1 cellular context compared by ENCODE assay signal in the genomic region with DNA sequence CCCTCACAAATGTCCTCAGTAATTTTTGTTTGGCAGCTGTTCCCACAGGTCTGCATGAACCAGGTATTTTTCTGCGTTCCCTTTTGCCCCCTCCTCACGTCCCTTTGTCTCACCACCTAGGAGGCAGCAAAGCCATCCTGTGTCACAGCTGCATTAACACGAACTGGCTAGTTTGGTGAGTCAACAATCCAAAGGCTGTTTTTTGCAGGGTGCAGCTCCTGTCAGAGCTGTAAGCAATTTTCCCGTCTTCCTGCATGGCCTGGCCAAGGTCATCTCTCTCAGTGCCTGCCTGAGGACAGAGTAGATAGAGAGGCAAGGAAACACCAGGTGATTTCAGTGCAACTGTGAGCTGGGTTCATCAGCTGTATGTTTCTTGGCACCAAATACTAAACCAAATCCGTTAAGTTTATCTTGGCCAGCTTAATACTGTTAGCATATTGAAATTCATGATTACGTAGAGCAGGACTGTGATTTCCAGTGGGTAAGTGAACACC.
TF ChIP-seq lines count a peak whose summit lies in the region.

No MANE protein-coding gene starts in this region.

TF ChIP-seq in GM23338, 12 proteins besides CTCF, POLR2A, EP300 and RAD21:
- TF ChIP-seq, protein P1, sequence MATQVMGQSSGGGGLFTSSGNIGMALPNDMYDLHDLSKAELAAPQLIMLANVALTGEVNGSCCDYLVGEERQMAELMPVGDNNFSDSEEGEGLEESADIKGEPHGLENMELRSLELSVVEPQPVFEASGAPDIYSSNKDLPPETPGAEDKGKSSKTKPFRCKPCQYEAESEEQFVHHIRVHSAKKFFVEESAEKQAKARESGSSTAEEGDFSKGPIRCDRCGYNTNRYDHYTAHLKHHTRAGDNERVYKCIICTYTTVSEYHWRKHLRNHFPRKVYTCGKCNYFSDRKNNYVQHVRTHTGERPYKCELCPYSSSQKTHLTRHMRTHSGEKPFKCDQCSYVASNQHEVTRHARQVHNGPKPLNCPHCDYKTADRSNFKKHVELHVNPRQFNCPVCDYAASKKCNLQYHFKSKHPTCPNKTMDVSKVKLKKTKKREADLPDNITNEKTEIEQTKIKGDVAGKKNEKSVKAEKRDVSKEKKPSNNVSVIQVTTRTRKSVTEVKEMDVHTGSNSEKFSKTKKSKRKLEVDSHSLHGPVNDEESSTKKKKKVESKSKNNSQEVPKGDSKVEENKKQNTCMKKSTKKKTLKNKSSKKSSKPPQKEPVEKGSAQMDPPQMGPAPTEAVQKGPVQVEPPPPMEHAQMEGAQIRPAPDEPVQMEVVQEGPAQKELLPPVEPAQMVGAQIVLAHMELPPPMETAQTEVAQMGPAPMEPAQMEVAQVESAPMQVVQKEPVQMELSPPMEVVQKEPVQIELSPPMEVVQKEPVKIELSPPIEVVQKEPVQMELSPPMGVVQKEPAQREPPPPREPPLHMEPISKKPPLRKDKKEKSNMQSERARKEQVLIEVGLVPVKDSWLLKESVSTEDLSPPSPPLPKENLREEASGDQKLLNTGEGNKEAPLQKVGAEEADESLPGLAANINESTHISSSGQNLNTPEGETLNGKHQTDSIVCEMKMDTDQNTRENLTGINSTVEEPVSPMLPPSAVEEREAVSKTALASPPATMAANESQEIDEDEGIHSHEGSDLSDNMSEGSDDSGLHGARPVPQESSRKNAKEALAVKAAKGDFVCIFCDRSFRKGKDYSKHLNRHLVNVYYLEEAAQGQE (IDR thresholded peaks at IDR 0.05; ENCODE audit: unreplicated experiment), result no peak
- TF ChIP-seq ZNF331 (CRISPR knock-in tag; IDR thresholded peaks at IDR 0.05; ENCODE audit: low read depth) (no peak), JUNB (IDR thresholded peaks at IDR 0.05; ENCODE audit: unreplicated experiment) (no peak), ZNF114 (CRISPR knock-in tag; IDR thresholded peaks at IDR 0.05) (no peak), ETS1 (IDR thresholded peaks at IDR 0.05) (no peak), POLR2AphosphoS5 (IDR thresholded peaks at IDR 0.05; ENCODE audit: low read depth) (no peak), STAT1 (IDR thresholded peaks at IDR 0.05; ENCODE audit: unreplicated experiment) (no peak), NANOG (IDR thresholded peaks at IDR 0.05; ENCODE audit: borderline replicate concordance) (no peak), CREB1 (CRISPR knock-in tag; IDR thresholded peaks at IDR 0.05; ENCODE audit: low read depth) (no peak)
TF ChIP-seq in GM23338: peak in this region for 0.
